ENCODE assay signal across 1 cellular context in the genomic region with DNA sequence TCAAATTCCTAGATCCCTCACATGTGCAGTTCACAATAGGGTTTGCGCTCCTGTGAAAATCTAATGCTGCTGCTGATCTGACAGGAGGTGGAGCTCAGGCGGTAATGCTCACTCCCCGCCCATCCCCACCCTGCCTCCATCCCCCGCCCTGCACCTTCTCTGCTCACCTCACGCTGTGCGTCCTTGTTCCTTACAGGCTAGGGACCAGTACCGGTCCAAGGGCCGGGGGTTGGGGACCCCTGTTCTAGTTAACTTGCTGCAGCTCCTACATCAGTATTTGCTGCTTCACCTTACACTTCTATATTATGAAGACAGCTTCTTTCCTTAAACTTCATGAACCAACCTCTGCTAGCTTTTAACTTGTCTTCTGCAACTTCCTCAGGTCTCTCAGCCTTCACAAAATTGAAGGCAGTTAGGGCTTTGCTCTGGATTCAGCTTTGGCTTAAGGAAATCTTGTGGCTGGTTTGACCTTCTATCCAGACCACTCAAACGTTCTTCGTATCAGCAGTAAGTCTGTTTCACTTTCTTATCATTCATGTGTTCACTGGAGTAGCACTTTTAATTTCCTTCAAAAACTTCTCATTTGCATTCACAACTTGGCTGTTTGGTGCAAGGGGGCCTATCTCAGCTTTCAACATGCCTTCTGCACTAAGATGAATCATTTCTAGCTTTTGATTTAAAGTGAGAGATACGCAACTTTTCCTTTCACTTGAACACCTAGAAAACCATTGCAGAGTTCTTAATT.
TF ChIP-seq lines count a peak whose summit lies in the region.

No MANE protein-coding gene starts in this region.

TF ChIP-seq in GM23338, 12 proteins besides CTCF, POLR2A, EP300 and RAD21 (continued from another document):
- TF ChIP-seq, protein P1, sequence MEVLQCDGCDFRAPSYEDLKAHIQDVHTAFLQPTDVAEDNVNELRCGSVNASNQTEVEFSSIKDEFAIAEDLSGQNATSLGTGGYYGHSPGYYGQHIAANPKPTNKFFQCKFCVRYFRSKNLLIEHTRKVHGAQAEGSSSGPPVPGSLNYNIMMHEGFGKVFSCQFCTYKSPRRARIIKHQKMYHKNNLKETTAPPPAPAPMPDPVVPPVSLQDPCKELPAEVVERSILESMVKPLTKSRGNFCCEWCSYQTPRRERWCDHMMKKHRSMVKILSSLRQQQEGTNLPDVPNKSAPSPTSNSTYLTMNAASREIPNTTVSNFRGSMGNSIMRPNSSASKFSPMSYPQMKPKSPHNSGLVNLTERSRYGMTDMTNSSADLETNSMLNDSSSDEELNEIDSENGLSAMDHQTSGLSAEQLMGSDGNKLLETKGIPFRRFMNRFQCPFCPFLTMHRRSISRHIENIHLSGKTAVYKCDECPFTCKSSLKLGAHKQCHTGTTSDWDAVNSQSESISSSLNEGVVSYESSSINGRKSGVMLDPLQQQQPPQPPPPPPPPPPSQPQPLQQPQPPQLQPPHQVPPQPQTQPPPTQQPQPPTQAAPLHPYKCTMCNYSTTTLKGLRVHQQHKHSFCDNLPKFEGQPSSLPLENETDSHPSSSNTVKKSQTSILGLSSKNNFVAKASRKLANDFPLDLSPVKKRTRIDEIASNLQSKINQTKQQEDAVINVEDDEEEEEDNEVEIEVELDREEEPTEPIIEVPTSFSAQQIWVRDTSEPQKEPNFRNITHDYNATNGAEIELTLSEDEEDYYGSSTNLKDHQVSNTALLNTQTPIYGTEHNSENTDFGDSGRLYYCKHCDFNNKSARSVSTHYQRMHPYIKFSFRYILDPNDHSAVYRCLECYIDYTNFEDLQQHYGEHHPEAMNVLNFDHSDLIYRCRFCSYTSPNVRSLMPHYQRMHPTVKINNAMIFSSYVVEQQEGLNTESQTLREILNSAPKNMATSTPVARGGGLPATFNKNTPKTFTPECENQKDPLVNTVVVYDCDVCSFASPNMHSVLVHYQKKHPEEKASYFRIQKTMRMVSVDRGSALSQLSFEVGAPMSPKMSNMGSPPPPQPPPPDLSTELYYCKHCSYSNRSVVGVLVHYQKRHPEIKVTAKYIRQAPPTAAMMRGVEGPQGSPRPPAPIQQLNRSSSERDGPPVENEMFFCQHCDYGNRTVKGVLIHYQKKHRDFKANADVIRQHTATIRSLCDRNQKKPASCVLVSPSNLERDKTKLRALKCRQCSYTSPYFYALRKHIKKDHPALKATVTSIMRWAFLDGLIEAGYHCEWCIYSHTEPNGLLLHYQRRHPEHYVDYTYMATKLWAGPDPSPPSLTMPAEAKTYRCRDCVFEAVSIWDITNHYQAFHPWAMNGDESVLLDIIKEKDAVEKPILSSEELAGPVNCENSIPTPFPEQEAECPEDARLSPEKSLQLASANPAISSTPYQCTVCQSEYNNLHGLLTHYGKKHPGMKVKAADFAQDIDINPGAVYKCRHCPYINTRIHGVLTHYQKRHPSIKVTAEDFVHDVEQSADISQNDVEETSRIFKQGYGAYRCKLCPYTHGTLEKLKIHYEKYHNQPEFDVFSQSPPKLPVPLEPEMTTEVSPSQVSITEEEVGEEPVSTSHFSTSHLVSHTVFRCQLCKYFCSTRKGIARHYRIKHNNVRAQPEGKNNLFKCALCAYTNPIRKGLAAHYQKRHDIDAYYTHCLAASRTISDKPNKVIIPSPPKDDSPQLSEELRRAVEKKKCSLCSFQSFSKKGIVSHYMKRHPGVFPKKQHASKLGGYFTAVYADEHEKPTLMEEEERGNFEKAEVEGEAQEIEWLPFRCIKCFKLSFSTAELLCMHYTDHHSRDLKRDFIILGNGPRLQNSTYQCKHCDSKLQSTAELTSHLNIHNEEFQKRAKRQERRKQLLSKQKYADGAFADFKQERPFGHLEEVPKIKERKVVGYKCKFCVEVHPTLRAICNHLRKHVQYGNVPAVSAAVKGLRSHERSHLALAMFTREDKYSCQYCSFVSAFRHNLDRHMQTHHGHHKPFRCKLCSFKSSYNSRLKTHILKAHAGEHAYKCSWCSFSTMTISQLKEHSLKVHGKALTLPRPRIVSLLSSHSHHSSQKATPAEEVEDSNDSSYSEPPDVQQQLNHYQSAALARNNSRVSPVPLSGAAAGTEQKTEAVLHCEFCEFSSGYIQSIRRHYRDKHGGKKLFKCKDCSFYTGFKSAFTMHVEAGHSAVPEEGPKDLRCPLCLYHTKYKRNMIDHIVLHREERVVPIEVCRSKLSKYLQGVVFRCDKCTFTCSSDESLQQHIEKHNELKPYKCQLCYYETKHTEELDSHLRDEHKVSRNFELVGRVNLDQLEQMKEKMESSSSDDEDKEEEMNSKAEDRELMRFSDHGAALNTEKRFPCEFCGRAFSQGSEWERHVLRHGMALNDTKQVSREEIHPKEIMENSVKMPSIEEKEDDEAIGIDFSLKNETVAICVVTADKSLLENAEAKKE (CRISPR knock-in tag; IDR thresholded peaks at IDR 0.05): no peak
- TF ChIP-seq POLR2AphosphoS5 (IDR thresholded peaks at IDR 0.05; ENCODE audit: low read depth) (peak; percentile 28; the same call in 1 of the 2 replicates), NANOG (IDR thresholded peaks at IDR 0.05; ENCODE audit: borderline replicate concordance) (no peak)
